In the genomic region with DNA sequence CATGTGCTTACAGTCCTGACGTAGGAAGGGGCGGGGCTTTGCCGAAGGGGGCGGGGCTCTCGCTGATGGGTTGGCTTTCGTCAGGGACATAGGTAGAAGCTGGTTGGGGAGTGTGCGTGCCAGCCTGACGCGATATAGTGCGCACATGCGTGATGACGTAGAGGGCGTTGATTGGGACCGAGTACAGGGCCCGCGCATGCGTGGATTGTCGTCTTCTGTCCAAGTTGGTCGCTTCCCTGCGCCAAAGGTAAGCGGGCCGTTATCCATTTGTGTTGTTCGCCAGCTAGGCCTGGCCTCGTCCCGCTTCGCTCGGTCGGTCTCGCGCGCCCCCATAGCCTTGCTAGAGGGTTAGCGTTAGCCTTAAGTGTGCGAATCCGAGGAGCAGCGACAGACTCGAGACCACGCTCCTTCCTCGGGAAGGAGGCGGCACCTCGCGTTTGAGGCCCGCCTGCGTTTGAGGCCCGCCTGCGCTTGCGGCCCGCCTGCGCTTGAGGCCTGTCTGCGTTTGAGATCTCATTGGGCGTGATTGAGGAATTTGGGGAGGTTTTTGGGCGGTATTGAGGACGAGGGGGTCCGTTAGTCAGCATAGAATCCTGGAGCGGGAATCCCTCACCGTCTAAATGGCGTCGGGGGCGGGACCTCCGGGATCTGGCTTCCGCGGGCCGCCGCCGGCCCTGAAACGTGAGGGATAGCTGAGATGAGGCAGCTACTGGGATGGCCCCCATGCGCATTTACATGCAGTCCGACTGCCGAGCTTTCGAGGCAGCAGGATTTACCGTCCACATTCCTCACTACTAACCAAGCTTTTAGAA, we compare ENCODE assay signal across 8 cellular contexts. TPM values are rescaled to one million over a fixed set of nuclear protein-coding genes. Genes with fewer than 3 reads are reported as not detected.
DNase-seq lines count a peak whose midpoint lies in the region; ATAC-seq and TF ChIP-seq lines count a peak whose summit lies in the region.

A gene (plus strand): TSS at position 197 of the 812 bp plus-strand sequence. CDS start 710 bp downstream, outside the sequence.

- H3K27me3 ChIP-seq in parathyroid adenoma (ENCODE audit: control insufficient read depth, insufficient read depth, low read length) (no peaks in the 10 kb centered on the region), tibial nerve (no peaks in the 10 kb centered on the region)

- TF ChIP-seq CTCF in GM12864 (IDR thresholded peaks at IDR 0.05; ENCODE audit: low read depth, low read length, missing control alignments) (no peak), parathyroid adenoma (IDR thresholded peaks at IDR 0.05) (no peak), tibial nerve (IDR thresholded peaks at IDR 0.05) (no peak)

- H3K36me3 ChIP-seq in parathyroid adenoma (ENCODE audit: control insufficient read depth, insufficient read depth, low read length) (no peaks in the 10 kb centered on the region), tibial nerve (peaks cover 0 to 36% (median 11%) of the 10 kb centered on the region in 3 donors)

- peaks cover 27% of the 10 kb centered on the region for H3K79me2 ChIP-seq in parathyroid adenoma

- H2AFZ ChIP-seq in parathyroid adenoma, result peak within 1 kb of the TSS; percentile 95

- H3K27me3 Mint-ChIP-seq in activated naive CD8-positive, alpha-beta T cell treated with anti-CD3 and anti-CD28 coated beads, Interleukin-2, amount 50 U/mL, for 24 hours, result peaks cover 3% of the 10 kb centered on the region

- peak; percentile 99 for DNase-seq in GM12864 (ENCODE audit: low read depth)
- peak; percentile 88 for DNase-seq in NCI-H1417 treated with DMSO at 0.1 percent for 48 hours (lab: John Stamatoyannopoulos, UW)
- DNase-seq in SW480 (ENCODE audit: low spot score), result peak; percentile 99
- DNase-seq in activated naive CD8-positive, alpha-beta T cell treated with anti-CD3 and anti-CD28 coated beads, Interleukin-2, amount 50 U/mL, for 24 hours, result peak; percentile 100
- DNase-seq in Right ventricle myocardium superior, result peak; percentile 100
- peak; percentile 100 for DNase-seq in tibial nerve (ENCODE audit: low spot score in 2 of 2)

- ATAC-seq in HG02759 (IDR thresholded peaks at IDR 0.05; ENCODE audit: unreplicated experiment) (peak; percentile 86), Right ventricle myocardium superior (ENCODE audit: poor library complexity) (peak; percentile 98)
- peak; percentile 94 for ATAC-seq in activated naive CD8-positive, alpha-beta T cell treated with anti-CD3 and anti-CD28 coated beads, Interleukin-2, amount 50 U/mL, for 24 hours

- H3K4me3 Mint-ChIP-seq in activated naive CD8-positive, alpha-beta T cell treated with anti-CD3 and anti-CD28 coated beads, Interleukin-2, amount 50 U/mL, for 24 hours, result peak within 1 kb of the TSS; percentile 97

- peak within 1 kb of the TSS; percentile 80 for H3K9ac ChIP-seq in parathyroid adenoma

- H3K36me3 Mint-ChIP-seq in activated naive CD8-positive, alpha-beta T cell treated with anti-CD3 and anti-CD28 coated beads, Interleukin-2, amount 50 U/mL, for 24 hours (ENCODE audit: low read depth), result peaks cover 50% of the 10 kb centered on the region

- H3K27ac ChIP-seq in parathyroid adenoma, result peak within 1 kb of the TSS; percentile 99
- peak within 1 kb of the TSS; percentile 91 to 97 (median 95) for H3K27ac ChIP-seq in tibial nerve

- H3K27ac Mint-ChIP-seq in activated naive CD8-positive, alpha-beta T cell treated with anti-CD3 and anti-CD28 coated beads, Interleukin-2, amount 50 U/mL, for 24 hours, result peak within 1 kb of the TSS; percentile 99

- H3K4me1 ChIP-seq in parathyroid adenoma, result peaks cover 10% of the 10 kb centered on the region
- peaks cover 0 to 49% (median 18%) of the 10 kb centered on the region in 4 donors for H3K4me1 ChIP-seq in tibial nerve

- WGBS in tibial nerve, 2 donors, result 0% methylated on average over 67 to 68 of the region's 70 CpGs

- H3K4me3 ChIP-seq in GM12864 (ENCODE audit: low read depth, low read length) (peak within 1 kb of the TSS; percentile 92), parathyroid adenoma (ENCODE audit: low read depth, low read length) (peak within 1 kb of the TSS; percentile 100), tibial nerve (peak within 1 kb of the TSS; percentile 76 to 88 (median 82))

- no peaks in the 10 kb centered on the region for H3K9me3 Mint-ChIP-seq in activated naive CD8-positive, alpha-beta T cell treated with anti-CD3 and anti-CD28 coated beads, Interleukin-2, amount 50 U/mL, for 24 hours

- intact Hi-C loops in Right ventricle myocardium superior (cut with DNase I), result no loop called here

- TF ChIP-seq POLR2A in tibial nerve (IDR thresholded peaks at IDR 0.05), result peak; percentile 90 to 99

- no peaks in the 10 kb centered on the region for H3K9me3 ChIP-seq in parathyroid adenoma (ENCODE audit: control insufficient read depth, low read length)
- no peaks in the 10 kb centered on the region for H3K9me3 ChIP-seq in tibial nerve

- TF ChIP-seq EP300 in tibial nerve (IDR thresholded peaks at IDR 0.05), result peak; percentile 96 to 100

- peaks cover 56% of the 10 kb centered on the region for H3K4me1 Mint-ChIP-seq in activated naive CD8-positive, alpha-beta T cell treated with anti-CD3 and anti-CD28 coated beads, Interleukin-2, amount 50 U/mL, for 24 hours

- peak within 1 kb of the TSS; percentile 93 for H3K4me2 ChIP-seq in parathyroid adenoma (ENCODE audit: low read length)

RNA-seq across cellular contexts. Expression of the gene that starts here (rescaled TPM):
- 143 TPM for total RNA-seq in Right ventricle myocardium superior
- total RNA-seq in tibial nerve, result 100 to 1,000 TPM; 141 to 200 (median 178) TPM

Comparison
In these comparisons a context has a peak if more than half of its experiments do, and no peak if none do; other contexts are left out.
1. Peak in every context shown above with its lines: DNase-seq, ATAC-seq, H3K4me3 ChIP-seq and H3K27ac ChIP-seq.